Comparison of ENCODE assay signal across 8 cellular contexts in genomic region chr2:208256192-208256782, GRCh38. TPM values are rescaled to one million over a fixed set of nuclear protein-coding genes. Genes with fewer than 3 reads are reported as not detected.
DNase-seq lines count a peak whose midpoint lies in the region; ATAC-seq and TF ChIP-seq lines count a peak whose summit lies in the region.

No MANE protein-coding gene starts in this region.

- H3K27me3 Mint-ChIP-seq in MCF 10A (ENCODE audit: insufficient read depth, unreplicated experiment) (no peaks in the 10 kb centered on the region), endodermal cell (ENCODE audit: insufficient read depth) (no peaks in the 10 kb centered on the region)

- H3K4me1 Mint-ChIP-seq in MCF 10A (ENCODE audit: insufficient read depth, unreplicated experiment) (peaks cover 8% of the 10 kb centered on the region), endodermal cell (peaks cover 36% of the 10 kb centered on the region)

- H3K27ac ChIP-seq in breast epithelium: no peak overlapping the region
- H3K27ac ChIP-seq in OCI-LY7 (ENCODE audit: low read depth, low read length, poor library complexity, severe bottlenecking): no peak overlapping the region
- H3K27ac ChIP-seq in endodermal cell (ENCODE audit: low read depth, low read length): no peak overlapping the region
- H3K27ac ChIP-seq in testis: peak overlapping the region in 1 of 2 donors; percentile 64

- TF ChIP-seq POLR2A in breast epithelium (IDR thresholded peaks at IDR 0.05): no peak
- no peak for TF ChIP-seq POLR2A in testis (IDR thresholded peaks at IDR 0.05)

- intact Hi-C loops in MCF 10A (cut with micrococcal nuclease): no loop called here
- intact Hi-C loops in breast epithelium (cut with DNase I; ENCODE audit: low total_unique reads): no loop called here
- intact Hi-C loops in OCI-LY7 (cut with micrococcal nuclease; ENCODE audit: unreplicated experiment): no loop called here
- intact Hi-C loops in testis (cut with DNase I; ENCODE audit: low total_unique reads): no loop called here

- no peak overlapping the region for H3K4me3 Mint-ChIP-seq in MCF 10A (ENCODE audit: unreplicated experiment)
- peak overlapping the region; percentile 99 for H3K4me3 Mint-ChIP-seq in endodermal cell

- H3K9me3 ChIP-seq in breast epithelium (no peaks in the 10 kb centered on the region), OCI-LY7 (ENCODE audit: low read length) (no peaks in the 10 kb centered on the region), endodermal cell (ENCODE audit: control insufficient read depth, low read length) (no peaks in the 10 kb centered on the region), testis (no peaks in the 10 kb centered on the region)

- TF ChIP-seq CTCF in MCF 10A (IDR thresholded peaks at IDR 0.05; ENCODE audit: unreplicated experiment) (peak; percentile 26), breast epithelium (IDR thresholded peaks at IDR 0.05) (no peak), OCI-LY7 (conservative IDR thresholded peaks at IDR 0.05; ENCODE audit: low read length) (peak; percentile 78), endodermal cell (conservative IDR thresholded peaks at IDR 0.05) (peak; percentile 67), testis (IDR thresholded peaks at IDR 0.05) (peak in 2 of 3 experiments; percentile 7 to 19)

- H3K9me2 ChIP-seq in OCI-LY7 (ENCODE audit: insufficient read depth, low read length): no peaks in the 10 kb centered on the region

- POLR2A ChIA-PET in MCF 10A (lab: Yijun Ruan, JAX): interaction anchor here (3.1 to 6.4 kb wide), 3 partner anchors 11 to 154 kb away, joined by 22 to 159 read pairs (median 32); partner anchors contain the start of gene PIKFYVE
- POLR2A ChIA-PET in OCI-LY7 (lab: Charles Lee): interaction anchor here (0.6 to 3.8 kb wide), 3 partner anchors 10 to 586 kb away, joined by 3 to 44 read pairs (median 3); partner anchors contain the start of gene PIKFYVE

- H3K4me1 ChIP-seq in breast epithelium (peaks cover 0 to 9% of the 10 kb centered on the region in 2 donors), OCI-LY7 (ENCODE audit: insufficient read depth, low read length, poor library complexity, severe bottlenecking) (peaks cover 29% of the 10 kb centered on the region), endodermal cell (ENCODE audit: control insufficient read depth, insufficient read depth, low read length) (no peaks in the 10 kb centered on the region), testis (peaks cover 24% of the 10 kb centered on the region)

- no peak overlapping the region for H2AFZ ChIP-seq in OCI-LY7 (ENCODE audit: low read length)

- no peaks in the 10 kb centered on the region for H3K9me3 Mint-ChIP-seq in MCF 10A (ENCODE audit: unreplicated experiment)
- H3K9me3 Mint-ChIP-seq in endodermal cell: no peaks in the 10 kb centered on the region

- WGBS in endodermal cell (ENCODE audit: insufficient coverage in 1 of 2, insufficient read length in 1 of 2), 2 experiments: 87 to 94% methylated on average over 3 to 8 of the region's 10 CpGs
- WGBS in testis, 2 donors: 62 to 70% methylated on average over 10 of the region's 10 CpGs

- H3K36me3 ChIP-seq in breast epithelium (no peaks in the 10 kb centered on the region), OCI-LY7 (ENCODE audit: insufficient read depth, low read length) (peaks cover 24% of the 10 kb centered on the region), endodermal cell (ENCODE audit: control insufficient read depth, insufficient read depth, low read length) (peaks cover 25% of the 10 kb centered on the region), testis (ENCODE audit: low read depth, missing control alignments) (no peaks in the 10 kb centered on the region)

- H3K4me3 ChIP-seq in breast epithelium (no peak overlapping the region), OCI-LY7 (ENCODE audit: low read depth, low read length, poor library complexity, severe bottlenecking) (no peak overlapping the region), endodermal cell (ENCODE audit: low read length) (no peak overlapping the region), testis (no peak overlapping the region)

- peaks cover 9% of the 10 kb centered on the region; the same call in 1 of the 2 replicates for H3K79me2 ChIP-seq in OCI-LY7 (ENCODE audit: insufficient read depth, low read depth, low read length)

- H3K27me3 ChIP-seq in breast epithelium (no peaks in the 10 kb centered on the region), endodermal cell (ENCODE audit: control insufficient read depth, insufficient read depth, low read length, poor library complexity, severe bottlenecking) (no peaks in the 10 kb centered on the region), testis (no peaks in the 10 kb centered on the region)

- H4K20me1 ChIP-seq in OCI-LY7 (ENCODE audit: insufficient read depth, low read length): peaks cover 4% of the 10 kb centered on the region; the same call in 1 of the 2 replicates

- BruUV-seq in MCF 10A (replicated peaks; lab: Mats Ljungman, UMichigan) (no TSS peak), OCI-LY7 (replicated peaks; lab: Mats Ljungman, UMichigan) (no TSS peak)

- no peak for ATAC-seq in GM21367 (IDR thresholded peaks at IDR 0.05; ENCODE audit: unreplicated experiment)

- H3K27ac Mint-ChIP-seq in MCF 10A (ENCODE audit: low read depth, unreplicated experiment) (no peak overlapping the region), endodermal cell (peak overlapping the region; percentile 56)

- H3K4me2 ChIP-seq in OCI-LY7 (ENCODE audit: low read length): peak overlapping the region; percentile 63

- CTCF ChIA-PET in MCF 10A (lab: Yijun Ruan, JAX): interaction anchor here (0.6 to 7.4 kb wide), 9 partner anchors 9 to 1434 kb away, joined by 3 to 104 read pairs (median 6); no protein-coding TSS in a partner anchor
- CTCF ChIA-PET in OCI-LY7 (lab: Charles Lee; ENCODE audit: unreplicated experiment): interaction anchor here (3.8 kb wide), 1 partner anchor 10 kb away, joined by 17 read pairs; the partner anchor contains the start of gene PIKFYVE

- DNase-seq in MCF 10A (ENCODE audit: unreplicated experiment) (peak; percentile 30), breast epithelium (ENCODE audit: low spot score in 2 of 2) (no peak), OCI-LY7 (ENCODE audit: low spot score) (peak; percentile 58), endodermal cell (peak; percentile 50), testis (no peak), globus pallidus (ENCODE audit: low spot score) (no peak), glomerular visceral epithelial cell (ENCODE audit: extremely low spot score) (no peak)

- no peak overlapping the region for H3K9ac ChIP-seq in endodermal cell (ENCODE audit: extremely low read depth, low read length, poor library complexity, severe bottlenecking)

- H3K36me3 Mint-ChIP-seq in MCF 10A (ENCODE audit: insufficient read depth, unreplicated experiment): peaks cover 14% of the 10 kb centered on the region
- H3K36me3 Mint-ChIP-seq in endodermal cell (ENCODE audit: low read depth): peaks cover 22% of the 10 kb centered on the region

RNA-seq across cellular contexts. Expression of gene IDH1, which starts 1.4 kb away (rescaled TPM):
- total RNA-seq in MCF 10A (2022): 50.2 and 122 TPM in 2 replicates
- 100 to 1,000 TPM in 1 of 3 donors, 10 to 100 TPM in 2; 80.3 to 333 (median 94.5) TPM for total RNA-seq in breast epithelium
- total RNA-seq in OCI-LY7 (2014; rRNA removed; shearing (Covaris generic)): 28.2 and 36.2 TPM in 2 replicates
- 48.9 and 57.2 TPM in 2 replicates for total RNA-seq in OCI-LY7 (2022)
- total RNA-seq in endodermal cell: 100 to 1,000 TPM; 305 to 431 TPM
- polyA plus RNA-seq in endodermal cell (2013, experiment 1 of 2): 228 TPM
- 244 TPM for polyA plus RNA-seq in endodermal cell (2013, experiment 2 of 2)
- total RNA-seq in testis: 100 to 1,000 TPM in 1 of 2 donors, 10 to 100 TPM in 1; 80.0 to 120 TPM
- 93.4 TPM for polyA plus RNA-seq in testis (ENCODE audit: insufficient read depth, low read depth, low replicate concordance)

RNA-seq across cellular contexts. Expression of gene PIKFYVE, which starts 9.8 kb away (rescaled TPM):
- total RNA-seq in MCF 10A (2022) (22.8 and 27.2 TPM in 2 replicates), breast epithelium (10 to 100 TPM; 33.8 to 55.8 (median 45.1) TPM), OCI-LY7 (2022) (50.0 and 52.2 TPM in 2 replicates), endodermal cell (10 to 100 TPM; 34.9 to 41.2 TPM), testis (10 to 100 TPM; 50.0 to 55.0 TPM)
- total RNA-seq in OCI-LY7 (2014; rRNA removed; shearing (Covaris generic)): 29.2 and 29.7 TPM in 2 replicates
- polyA plus RNA-seq in endodermal cell (2013, experiment 1 of 2): 19.7 TPM
- 22.8 TPM for polyA plus RNA-seq in endodermal cell (2013, experiment 2 of 2)
- polyA plus RNA-seq in testis (ENCODE audit: insufficient read depth, low read depth, low replicate concordance): 29.0 TPM

Comparison
In these comparisons a context has a peak if more than half of its experiments do, and no peak if none do; other contexts are left out.
1. DNase-seq: peak in MCF 10A (single experiment), OCI-LY7 (single experiment) and endodermal cell (single experiment); none in breast epithelium (0 of 2), testis (single experiment), globus pallidus (single experiment) and glomerular visceral epithelial cell (single experiment).
2. CTCF ChIP-seq: peak in MCF 10A (single experiment), OCI-LY7 (single experiment), endodermal cell (single experiment) and testis (2 of 3); none in breast epithelium (0 of 3).